In genomic region chr19:23002690-23003422, GRCh38 we compare ENCODE assay signal across 9 cellular contexts.
DNase-seq lines count a peak whose midpoint lies in the region; ATAC-seq lines count a peak whose summit lies in the region.
"Had no signal": no experiment of that assay in that cellular context is flagged by ENCODE, and none has a peak within 500 bp of the region (broad histone marks: within the 10 kb centered on the region; RNA-seq: fewer than 3 reads in every experiment).

Gene ZNF728 (minus strand): TSS chr19:23003176. CDS start chr19:23003030, 146 bp downstream.

- H3K27me3 ChIP-seq in duodenal mucosa (ENCODE audit: control insufficient read depth in 1 of 2, insufficient read depth in 2 of 2, low read length in 2 of 2) (no peaks in the 10 kb centered on the region), subcutaneous abdominal adipose tissue (ENCODE audit: control insufficient read depth in 5 of 5, insufficient read depth in 4 of 5, low read length in 5 of 5) (no peaks in the 10 kb centered on the region)

- H3K27ac ChIP-seq in duodenal mucosa (ENCODE audit: low read depth, low read length), result no peak within 1 kb of the TSS
- H3K27ac ChIP-seq in subcutaneous abdominal adipose tissue (ENCODE audit: low read depth, low read length), result no peak within 1 kb of the TSS

- H3K4me3 ChIP-seq in duodenal mucosa (ENCODE audit: low read depth in 1 of 2, low read length in 2 of 2), result peak within 1 kb of the TSS; percentile 15 to 55
- peak within 1 kb of the TSS; percentile 66 to 79 (median 71) for H3K4me3 ChIP-seq in subcutaneous abdominal adipose tissue (ENCODE audit: low read depth in 1 of 5, low read length in 5 of 5)

- H3K36me3 ChIP-seq in duodenal mucosa (ENCODE audit: control insufficient read depth in 1 of 2, insufficient read depth in 2 of 2, low read length in 2 of 2), result no peaks in the 10 kb centered on the region
- no peaks in the 10 kb centered on the region for H3K36me3 ChIP-seq in subcutaneous abdominal adipose tissue (ENCODE audit: control insufficient read depth in 5 of 5, insufficient read depth in 5 of 5, low read length in 5 of 5)

- H3K4me1 ChIP-seq in duodenal mucosa (ENCODE audit: control insufficient read depth in 1 of 2, insufficient read depth in 2 of 2, low read length in 2 of 2) (no peaks in the 10 kb centered on the region), subcutaneous abdominal adipose tissue (ENCODE audit: control insufficient read depth in 5 of 5, insufficient read depth in 5 of 5, low read length in 5 of 5) (peaks cover 0 to 6% (median 3%) of the 10 kb centered on the region in 5 donors)

- peaks cover 10 to 19% of the 10 kb centered on the region in 2 donors for H3K9me3 ChIP-seq in duodenal mucosa (ENCODE audit: control insufficient read depth in 1 of 2, low read length in 2 of 2)
- H3K9me3 ChIP-seq in subcutaneous abdominal adipose tissue (ENCODE audit: control insufficient read depth in 5 of 5, low read length in 5 of 5), result peaks cover 0 to 14% (median 4%) of the 10 kb centered on the region in 5 donors

- H3K9ac ChIP-seq in duodenal mucosa (ENCODE audit: low read depth in 1 of 2, low read length in 2 of 2), result no peak within 1 kb of the TSS
- H3K9ac ChIP-seq in subcutaneous abdominal adipose tissue (ENCODE audit: low read length in 5 of 5), result peak within 1 kb of the TSS in 3 of 5 donors; percentile 8 to 69 (median 56)

- DNase-seq in NCI-H774 (lab: John Stamatoyannopoulos, UW), result peak; percentile 29
- peak; percentile 31 for DNase-seq in midbrain (lab: John Stamatoyannopoulos, UW)
- no peak for DNase-seq in stimulated activated CD8-positive, alpha-beta memory T cell treated with anti-CD3 and anti-CD28 coated beads, Interleukin-4, amount 100 ng/mL, for 48 hours
- no peak for DNase-seq in SW 1271 (lab: John Stamatoyannopoulos, UW)
- DNase-seq: HFFc6 had no signal

- ATAC-seq in GM19397 (IDR thresholded peaks at IDR 0.05; ENCODE audit: unreplicated experiment) (no peak), HG02642 (IDR thresholded peaks at IDR 0.05; ENCODE audit: poor library complexity, unreplicated experiment) (no peak)

Comparison
In these comparisons a context has a peak if more than half of its experiments do, and no peak if none do; other contexts are left out.
1. DNase-seq: peak in NCI-H774 (single experiment) and midbrain (single experiment); none in stimulated activated CD8-positive, alpha-beta memory T cell treated with anti-CD3 and anti-CD28 coated beads, Interleukin-4, amount 100 ng/mL, for 48 hours (single experiment) and SW 1271 (0 of 2).
2. H3K9ac ChIP-seq: peak in subcutaneous abdominal adipose tissue (3 of 5); none in duodenal mucosa (0 of 2).